ENCODE assay signal across 8 cellular contexts in genomic region chr16:1308036-1308976, GRCh38. TPM values are rescaled to one million over a fixed set of nuclear protein-coding genes. Genes with fewer than 3 reads are reported as not detected.
DNase-seq lines count a peak whose midpoint lies in the region; ATAC-seq, FAIRE-seq and TF ChIP-seq lines count a peak whose summit lies in the region.

No MANE protein-coding gene starts in this region.

- no peak for DNase-seq in stimulated activated naive CD8-positive, alpha-beta T cell treated with anti-CD3 and anti-CD28 coated beads, Interleukin-15, Interleukin-2, amounts not matched to agents 100 U/mL and 50 U/mL, for 24 hours
- no peak for DNase-seq in right atrium auricular region (ENCODE audit: low spot score)
- DNase-seq in spleen, result no peak
- DNase-seq in glomerular visceral epithelial cell (ENCODE audit: extremely low spot score), result no peak
- DNase-seq in frontal cortex (ENCODE audit: low spot score in 2 of 2), result no peak

- no peak for ATAC-seq in stimulated activated naive CD8-positive, alpha-beta T cell treated with anti-CD3 and anti-CD28 coated beads, Interleukin-15, Interleukin-2, amounts not matched to agents 100 U/mL and 50 U/mL, for 24 hours
- ATAC-seq in HG03520 (IDR thresholded peaks at IDR 0.05; ENCODE audit: unreplicated experiment), result peak; percentile 16

- intact Hi-C loops in spleen (cut with DNase I; ENCODE audit: low total_unique reads), result no loop called here

- H3K9me3 ChIP-seq in right atrium auricular region (no peaks in the 10 kb centered on the region), spleen (no peaks in the 10 kb centered on the region)

- H3K4me1 Mint-ChIP-seq in stimulated activated naive CD8-positive, alpha-beta T cell treated with anti-CD3 and anti-CD28 coated beads, Interleukin-15, Interleukin-2, amounts not matched to agents 100 ng/mL and 50 ng/mL, for 24 hours (ENCODE audit: low read depth), result peaks cover 63% of the 10 kb centered on the region

- H3K4me3 Mint-ChIP-seq in stimulated activated naive CD8-positive, alpha-beta T cell treated with anti-CD3 and anti-CD28 coated beads, Interleukin-15, Interleukin-2, amounts not matched to agents 100 ng/mL and 50 ng/mL, for 24 hours, result peak overlapping the region; percentile 86

- WGBS in spleen, 5 donors, result 4 to 9% (median 5%) methylated on average over 17 to 42 of the region's 43 CpGs

- H3K36me3 Mint-ChIP-seq in stimulated activated naive CD8-positive, alpha-beta T cell treated with anti-CD3 and anti-CD28 coated beads, Interleukin-15, Interleukin-2, amounts not matched to agents 100 ng/mL and 50 ng/mL, for 24 hours (ENCODE audit: low read depth), result peaks cover 13% of the 10 kb centered on the region

- no peaks in the 10 kb centered on the region for H3K27me3 Mint-ChIP-seq in stimulated activated naive CD8-positive, alpha-beta T cell treated with anti-CD3 and anti-CD28 coated beads, Interleukin-15, Interleukin-2, amounts not matched to agents 100 ng/mL and 50 ng/mL, for 24 hours

- peaks cover 0 to 29% of the 10 kb centered on the region in 2 donors for H3K4me1 ChIP-seq in right atrium auricular region
- H3K4me1 ChIP-seq in spleen, result peaks cover 24 to 74% (median 63%) of the 10 kb centered on the region in 6 donors

- no peak for TF ChIP-seq POLR2A in spleen (IDR thresholded peaks at IDR 0.05)

- H3K27ac Mint-ChIP-seq in stimulated activated naive CD8-positive, alpha-beta T cell treated with anti-CD3 and anti-CD28 coated beads, Interleukin-15, Interleukin-2, amounts not matched to agents 100 ng/mL and 50 ng/mL, for 24 hours, result peak overlapping the region; percentile 99

- no peaks in the 10 kb centered on the region for H3K27me3 ChIP-seq in right atrium auricular region
- H3K27me3 ChIP-seq in spleen (replicated peaks in 1 of 7), result no peaks in the 10 kb centered on the region

- TF ChIP-seq CTCF in WI38 (IDR thresholded peaks at IDR 0.05; ENCODE audit: low read depth, low read length), result no peak
- TF ChIP-seq CTCF in right atrium auricular region (IDR thresholded peaks at IDR 0.05), result no peak
- no peak for TF ChIP-seq CTCF in spleen (IDR thresholded peaks at IDR 0.05 in 8 of 11, conservative IDR thresholded peaks at IDR 0.05 in 3 of 11)

- H3K36me3 ChIP-seq in right atrium auricular region (no peaks in the 10 kb centered on the region), spleen (peaks cover 0 to 19% (median 8%) of the 10 kb centered on the region in 6 donors)

- peak overlapping the region; percentile 97 to 98 for H3K27ac ChIP-seq in right atrium auricular region
- peak overlapping the region; percentile 96 to 99 (median 98) for H3K27ac ChIP-seq in spleen

- H3K4me3 ChIP-seq in WI38 (ENCODE audit: low read depth, low read length), result peak overlapping the region; percentile 64
- H3K4me3 ChIP-seq in right atrium auricular region, result peak overlapping the region; percentile 48 to 76
- H3K4me3 ChIP-seq in spleen, result peak overlapping the region; percentile 43 to 96 (median 70)

- FAIRE-seq in frontal cortex (lab: Jason Lieb, UNC), result no peak

- H3K9me3 Mint-ChIP-seq in stimulated activated naive CD8-positive, alpha-beta T cell treated with anti-CD3 and anti-CD28 coated beads, Interleukin-15, Interleukin-2, amounts not matched to agents 100 ng/mL and 50 ng/mL, for 24 hours, result no peaks in the 10 kb centered on the region

RNA-seq across cellular contexts. Expression of gene UBE2I, which starts 1.1 kb away (rescaled TPM):
- total RNA-seq in right atrium auricular region (10 to 100 TPM; 58.8 to 59.5 TPM), spleen (100 to 1,000 TPM; 101 to 142 (median 129) TPM), frontal cortex (48.5 TPM)
- polyA plus RNA-seq in spleen, result 10 to 100 TPM; 78.1 to 94.9 (median 83.7) TPM

RNA-seq across cellular contexts. Expression of gene BAIAP3, which starts 25.1 kb away (rescaled TPM):
- total RNA-seq in right atrium auricular region, result 1 to 10 TPM in 1 of 2 donors, under 1 TPM in 1; 0.35 to 2.4 TPM
- 10 to 100 TPM in 2 of 7 donors, 1 to 10 TPM in 5; 5.0 to 15.7 (median 6.7) TPM for total RNA-seq in spleen
- polyA plus RNA-seq in spleen, result 1 to 10 TPM; 2.7 to 7.3 (median 3.0) TPM
- 11.4 TPM for total RNA-seq in frontal cortex

RNA-seq across cellular contexts. Expression of gene TSR3, which starts 43.4 kb away (rescaled TPM):
- total RNA-seq in right atrium auricular region (10 to 100 TPM; 72.8 to 73.7 TPM), spleen (10 to 100 TPM; 31.1 to 73.1 (median 41.5) TPM), frontal cortex (39.5 TPM)
- 10 to 100 TPM; 38.0 to 65.9 (median 55.2) TPM for polyA plus RNA-seq in spleen

RNA-seq across cellular contexts. Expression of gene GNPTG, which starts 43.4 kb away (rescaled TPM):
- total RNA-seq in right atrium auricular region (10 to 100 TPM; 31.8 to 46.7 TPM), spleen (10 to 100 TPM; 60.4 to 80.6 (median 73.4) TPM), frontal cortex (17.9 TPM)
- polyA plus RNA-seq in spleen, result 10 to 100 TPM; 55.6 to 62.8 (median 56.7) TPM

RNA-seq across cellular contexts. Expression of gene TPSD1, which starts 52.4 kb away (rescaled TPM):
- total RNA-seq in right atrium auricular region (under 1 TPM in 1 of 2 donors, not detected in 1; 0.63 TPM), spleen (under 1 TPM in 1 of 7 donors, not detected in 6; 0.76 TPM), frontal cortex (not detected)
- polyA plus RNA-seq in spleen, result under 1 TPM in 1 of 3 donors, not detected in 2; 0.11 TPM
